ENCODE assay signal across 1 cellular context in the genomic region with DNA sequence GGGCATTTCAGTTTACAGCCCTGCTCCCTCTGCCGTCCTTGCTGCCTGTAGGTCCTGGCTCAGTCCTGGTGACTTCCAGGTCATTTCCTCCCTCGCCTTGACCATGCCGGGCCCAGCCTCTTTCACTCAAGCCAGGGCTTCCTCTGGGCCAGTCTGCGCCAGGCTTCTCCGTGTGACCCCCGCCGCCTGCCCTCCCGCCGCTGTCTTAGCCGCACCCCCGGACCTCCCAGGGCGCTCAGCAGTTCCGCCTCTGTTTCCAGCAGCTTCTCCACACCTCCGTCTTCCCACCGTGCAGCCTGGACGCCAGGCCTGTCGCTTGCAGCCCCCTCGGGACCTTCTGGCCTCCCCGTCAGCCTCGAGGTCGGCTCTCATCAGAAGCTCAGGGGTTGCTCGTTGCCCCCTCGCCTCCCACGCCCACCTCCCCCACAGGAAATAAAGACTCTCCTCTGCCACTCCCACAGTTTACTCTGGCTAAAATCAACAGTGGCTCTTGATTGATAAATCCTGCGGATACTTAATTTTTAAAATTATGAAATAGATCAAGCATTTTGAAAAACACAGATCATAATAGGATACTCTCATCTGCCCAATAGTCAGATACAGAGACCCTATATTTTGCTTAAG.
TF ChIP-seq lines count a peak whose summit lies in the region.

No MANE protein-coding gene starts in this region.

TF ChIP-seq in HepG2, 621 proteins besides CTCF, POLR2A, EP300 and RAD21 (continued from another document and continues in another):
- TF ChIP-seq, protein P1, sequence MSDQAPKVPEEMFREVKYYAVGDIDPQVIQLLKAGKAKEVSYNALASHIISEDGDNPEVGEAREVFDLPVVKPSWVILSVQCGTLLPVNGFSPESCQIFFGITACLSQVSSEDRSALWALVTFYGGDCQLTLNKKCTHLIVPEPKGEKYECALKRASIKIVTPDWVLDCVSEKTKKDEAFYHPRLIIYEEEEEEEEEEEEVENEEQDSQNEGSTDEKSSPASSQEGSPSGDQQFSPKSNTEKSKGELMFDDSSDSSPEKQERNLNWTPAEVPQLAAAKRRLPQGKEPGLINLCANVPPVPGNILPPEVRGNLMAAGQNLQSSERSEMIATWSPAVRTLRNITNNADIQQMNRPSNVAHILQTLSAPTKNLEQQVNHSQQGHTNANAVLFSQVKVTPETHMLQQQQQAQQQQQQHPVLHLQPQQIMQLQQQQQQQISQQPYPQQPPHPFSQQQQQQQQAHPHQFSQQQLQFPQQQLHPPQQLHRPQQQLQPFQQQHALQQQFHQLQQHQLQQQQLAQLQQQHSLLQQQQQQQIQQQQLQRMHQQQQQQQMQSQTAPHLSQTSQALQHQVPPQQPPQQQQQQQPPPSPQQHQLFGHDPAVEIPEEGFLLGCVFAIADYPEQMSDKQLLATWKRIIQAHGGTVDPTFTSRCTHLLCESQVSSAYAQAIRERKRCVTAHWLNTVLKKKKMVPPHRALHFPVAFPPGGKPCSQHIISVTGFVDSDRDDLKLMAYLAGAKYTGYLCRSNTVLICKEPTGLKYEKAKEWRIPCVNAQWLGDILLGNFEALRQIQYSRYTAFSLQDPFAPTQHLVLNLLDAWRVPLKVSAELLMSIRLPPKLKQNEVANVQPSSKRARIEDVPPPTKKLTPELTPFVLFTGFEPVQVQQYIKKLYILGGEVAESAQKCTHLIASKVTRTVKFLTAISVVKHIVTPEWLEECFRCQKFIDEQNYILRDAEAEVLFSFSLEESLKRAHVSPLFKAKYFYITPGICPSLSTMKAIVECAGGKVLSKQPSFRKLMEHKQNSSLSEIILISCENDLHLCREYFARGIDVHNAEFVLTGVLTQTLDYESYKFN (CRISPR knock-in tag; conservative IDR thresholded peaks at IDR 0.05) = 0 out of 2 replicates have a peak, but pooled peaks have one; percentile 33
- TF ChIP-seq, protein P2, sequence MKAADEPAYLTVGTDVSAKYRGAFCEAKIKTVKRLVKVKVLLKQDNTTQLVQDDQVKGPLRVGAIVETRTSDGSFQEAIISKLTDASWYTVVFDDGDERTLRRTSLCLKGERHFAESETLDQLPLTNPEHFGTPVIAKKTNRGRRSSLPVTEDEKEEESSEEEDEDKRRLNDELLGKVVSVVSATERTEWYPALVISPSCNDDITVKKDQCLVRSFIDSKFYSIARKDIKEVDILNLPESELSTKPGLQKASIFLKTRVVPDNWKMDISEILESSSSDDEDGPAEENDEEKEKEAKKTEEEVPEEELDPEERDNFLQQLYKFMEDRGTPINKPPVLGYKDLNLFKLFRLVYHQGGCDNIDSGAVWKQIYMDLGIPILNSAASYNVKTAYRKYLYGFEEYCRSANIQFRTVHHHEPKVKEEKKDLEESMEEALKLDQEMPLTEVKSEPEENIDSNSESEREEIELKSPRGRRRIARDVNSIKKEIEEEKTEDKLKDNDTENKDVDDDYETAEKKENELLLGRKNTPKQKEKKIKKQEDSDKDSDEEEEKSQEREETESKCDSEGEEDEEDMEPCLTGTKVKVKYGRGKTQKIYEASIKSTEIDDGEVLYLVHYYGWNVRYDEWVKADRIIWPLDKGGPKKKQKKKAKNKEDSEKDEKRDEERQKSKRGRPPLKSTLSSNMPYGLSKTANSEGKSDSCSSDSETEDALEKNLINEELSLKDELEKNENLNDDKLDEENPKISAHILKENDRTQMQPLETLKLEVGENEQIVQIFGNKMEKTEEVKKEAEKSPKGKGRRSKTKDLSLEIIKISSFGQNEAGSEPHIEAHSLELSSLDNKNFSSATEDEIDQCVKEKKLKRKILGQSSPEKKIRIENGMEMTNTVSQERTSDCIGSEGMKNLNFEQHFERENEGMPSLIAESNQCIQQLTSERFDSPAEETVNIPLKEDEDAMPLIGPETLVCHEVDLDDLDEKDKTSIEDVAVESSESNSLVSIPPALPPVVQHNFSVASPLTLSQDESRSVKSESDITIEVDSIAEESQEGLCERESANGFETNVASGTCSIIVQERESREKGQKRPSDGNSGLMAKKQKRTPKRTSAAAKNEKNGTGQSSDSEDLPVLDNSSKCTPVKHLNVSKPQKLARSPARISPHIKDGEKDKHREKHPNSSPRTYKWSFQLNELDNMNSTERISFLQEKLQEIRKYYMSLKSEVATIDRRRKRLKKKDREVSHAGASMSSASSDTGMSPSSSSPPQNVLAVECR (CRISPR knock-in tag; IDR thresholded peaks at IDR 0.05; ENCODE audit: borderline replicate concordance) = no peak
- TF ChIP-seq, protein P3, sequence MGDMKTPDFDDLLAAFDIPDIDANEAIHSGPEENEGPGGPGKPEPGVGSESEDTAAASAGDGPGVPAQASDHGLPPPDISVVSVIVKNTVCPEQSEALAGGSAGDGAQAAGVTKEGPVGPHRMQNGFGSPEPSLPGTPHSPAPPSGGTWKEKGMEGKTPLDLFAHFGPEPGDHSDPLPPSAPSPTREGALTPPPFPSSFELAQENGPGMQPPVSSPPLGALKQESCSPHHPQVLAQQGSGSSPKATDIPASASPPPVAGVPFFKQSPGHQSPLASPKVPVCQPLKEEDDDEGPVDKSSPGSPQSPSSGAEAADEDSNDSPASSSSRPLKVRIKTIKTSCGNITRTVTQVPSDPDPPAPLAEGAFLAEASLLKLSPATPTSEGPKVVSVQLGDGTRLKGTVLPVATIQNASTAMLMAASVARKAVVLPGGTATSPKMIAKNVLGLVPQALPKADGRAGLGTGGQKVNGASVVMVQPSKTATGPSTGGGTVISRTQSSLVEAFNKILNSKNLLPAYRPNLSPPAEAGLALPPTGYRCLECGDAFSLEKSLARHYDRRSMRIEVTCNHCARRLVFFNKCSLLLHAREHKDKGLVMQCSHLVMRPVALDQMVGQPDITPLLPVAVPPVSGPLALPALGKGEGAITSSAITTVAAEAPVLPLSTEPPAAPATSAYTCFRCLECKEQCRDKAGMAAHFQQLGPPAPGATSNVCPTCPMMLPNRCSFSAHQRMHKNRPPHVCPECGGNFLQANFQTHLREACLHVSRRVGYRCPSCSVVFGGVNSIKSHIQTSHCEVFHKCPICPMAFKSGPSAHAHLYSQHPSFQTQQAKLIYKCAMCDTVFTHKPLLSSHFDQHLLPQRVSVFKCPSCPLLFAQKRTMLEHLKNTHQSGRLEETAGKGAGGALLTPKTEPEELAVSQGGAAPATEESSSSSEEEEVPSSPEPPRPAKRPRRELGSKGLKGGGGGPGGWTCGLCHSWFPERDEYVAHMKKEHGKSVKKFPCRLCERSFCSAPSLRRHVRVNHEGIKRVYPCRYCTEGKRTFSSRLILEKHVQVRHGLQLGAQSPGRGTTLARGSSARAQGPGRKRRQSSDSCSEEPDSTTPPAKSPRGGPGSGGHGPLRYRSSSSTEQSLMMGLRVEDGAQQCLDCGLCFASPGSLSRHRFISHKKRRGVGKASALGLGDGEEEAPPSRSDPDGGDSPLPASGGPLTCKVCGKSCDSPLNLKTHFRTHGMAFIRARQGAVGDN (CRISPR knock-in tag; IDR thresholded peaks at IDR 0.05) = peak; percentile 54
- TF ChIP-seq AGO1 (IDR thresholded peaks at IDR 0.05; ENCODE audit: low read depth, low read length, poor library complexity, severe bottlenecking) = no peak
- no peak for TF ChIP-seq ZNF737 (CRISPR knock-in tag; IDR thresholded peaks at IDR 0.05; ENCODE audit: borderline replicate concordance)
- no peak for TF ChIP-seq KLF11 (CRISPR knock-in tag; IDR thresholded peaks at IDR 0.05)
- TF ChIP-seq ZNF12 (CRISPR knock-in tag; IDR thresholded peaks at IDR 0.05) = no peak
- TF ChIP-seq, protein P4, sequence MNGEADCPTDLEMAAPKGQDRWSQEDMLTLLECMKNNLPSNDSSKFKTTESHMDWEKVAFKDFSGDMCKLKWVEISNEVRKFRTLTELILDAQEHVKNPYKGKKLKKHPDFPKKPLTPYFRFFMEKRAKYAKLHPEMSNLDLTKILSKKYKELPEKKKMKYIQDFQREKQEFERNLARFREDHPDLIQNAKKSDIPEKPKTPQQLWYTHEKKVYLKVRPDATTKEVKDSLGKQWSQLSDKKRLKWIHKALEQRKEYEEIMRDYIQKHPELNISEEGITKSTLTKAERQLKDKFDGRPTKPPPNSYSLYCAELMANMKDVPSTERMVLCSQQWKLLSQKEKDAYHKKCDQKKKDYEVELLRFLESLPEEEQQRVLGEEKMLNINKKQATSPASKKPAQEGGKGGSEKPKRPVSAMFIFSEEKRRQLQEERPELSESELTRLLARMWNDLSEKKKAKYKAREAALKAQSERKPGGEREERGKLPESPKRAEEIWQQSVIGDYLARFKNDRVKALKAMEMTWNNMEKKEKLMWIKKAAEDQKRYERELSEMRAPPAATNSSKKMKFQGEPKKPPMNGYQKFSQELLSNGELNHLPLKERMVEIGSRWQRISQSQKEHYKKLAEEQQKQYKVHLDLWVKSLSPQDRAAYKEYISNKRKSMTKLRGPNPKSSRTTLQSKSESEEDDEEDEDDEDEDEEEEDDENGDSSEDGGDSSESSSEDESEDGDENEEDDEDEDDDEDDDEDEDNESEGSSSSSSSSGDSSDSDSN (CRISPR knock-in tag; IDR thresholded peaks at IDR 0.05) = no peak
- TF ChIP-seq ZKSCAN8 (CRISPR knock-in tag; IDR thresholded peaks at IDR 0.05; ENCODE audit: borderline replicate concordance) = no peak
- TF ChIP-seq NAIF1 (CRISPR knock-in tag; IDR thresholded peaks at IDR 0.05; ENCODE audit: borderline replicate concordance) = no peak
- no peak for TF ChIP-seq ZMYM2 (CRISPR knock-in tag; IDR thresholded peaks at IDR 0.05)
- TF ChIP-seq, protein P5, sequence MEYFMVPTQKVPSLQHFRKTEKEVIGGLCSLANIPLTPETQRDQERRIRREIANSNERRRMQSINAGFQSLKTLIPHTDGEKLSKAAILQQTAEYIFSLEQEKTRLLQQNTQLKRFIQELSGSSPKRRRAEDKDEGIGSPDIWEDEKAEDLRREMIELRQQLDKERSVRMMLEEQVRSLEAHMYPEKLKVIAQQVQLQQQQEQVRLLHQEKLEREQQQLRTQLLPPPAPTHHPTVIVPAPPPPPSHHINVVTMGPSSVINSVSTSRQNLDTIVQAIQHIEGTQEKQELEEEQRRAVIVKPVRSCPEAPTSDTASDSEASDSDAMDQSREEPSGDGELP (IDR thresholded peaks at IDR 0.05; ENCODE audit: borderline replicate concordance, low read depth) = no peak
- TF ChIP-seq ZNF335 (CRISPR knock-in tag; IDR thresholded peaks at IDR 0.05) = no peak
- TF ChIP-seq RXRB (CRISPR knock-in tag; IDR thresholded peaks at IDR 0.05; ENCODE audit: borderline replicate concordance) = no peak
- TF ChIP-seq ZNF510 (CRISPR knock-in tag; IDR thresholded peaks at IDR 0.05; ENCODE audit: low read depth) = no peak
- no peak for TF ChIP-seq HNRNPK (IDR thresholded peaks at IDR 0.05; ENCODE audit: low read depth, low read length, poor library complexity, severe bottlenecking)
- TF ChIP-seq, protein P6, sequence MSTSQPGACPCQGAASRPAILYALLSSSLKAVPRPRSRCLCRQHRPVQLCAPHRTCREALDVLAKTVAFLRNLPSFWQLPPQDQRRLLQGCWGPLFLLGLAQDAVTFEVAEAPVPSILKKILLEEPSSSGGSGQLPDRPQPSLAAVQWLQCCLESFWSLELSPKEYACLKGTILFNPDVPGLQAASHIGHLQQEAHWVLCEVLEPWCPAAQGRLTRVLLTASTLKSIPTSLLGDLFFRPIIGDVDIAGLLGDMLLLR (CRISPR knock-in tag; IDR thresholded peaks at IDR 0.05) = no peak
- no peak for TF ChIP-seq KDM5B (CRISPR knock-in tag; IDR thresholded peaks at IDR 0.05; ENCODE audit: borderline replicate concordance)
- no peak for TF ChIP-seq ZNF274 (CRISPR knock-in tag; IDR thresholded peaks at IDR 0.05)
- TF ChIP-seq CBX1 (IDR thresholded peaks at IDR 0.05; ENCODE audit: low read depth) = no peak
- no peak for TF ChIP-seq ZNF724P (CRISPR knock-in tag; IDR thresholded peaks at IDR 0.05; ENCODE audit: borderline replicate concordance)
- peak; percentile 29; the same call in 1 of the 2 replicates for TF ChIP-seq SALL1 (CRISPR knock-in tag; IDR thresholded peaks at IDR 0.05)
- TF ChIP-seq POGZ (CRISPR knock-in tag; IDR thresholded peaks at IDR 0.05) = no peak
- TF ChIP-seq, protein P7, sequence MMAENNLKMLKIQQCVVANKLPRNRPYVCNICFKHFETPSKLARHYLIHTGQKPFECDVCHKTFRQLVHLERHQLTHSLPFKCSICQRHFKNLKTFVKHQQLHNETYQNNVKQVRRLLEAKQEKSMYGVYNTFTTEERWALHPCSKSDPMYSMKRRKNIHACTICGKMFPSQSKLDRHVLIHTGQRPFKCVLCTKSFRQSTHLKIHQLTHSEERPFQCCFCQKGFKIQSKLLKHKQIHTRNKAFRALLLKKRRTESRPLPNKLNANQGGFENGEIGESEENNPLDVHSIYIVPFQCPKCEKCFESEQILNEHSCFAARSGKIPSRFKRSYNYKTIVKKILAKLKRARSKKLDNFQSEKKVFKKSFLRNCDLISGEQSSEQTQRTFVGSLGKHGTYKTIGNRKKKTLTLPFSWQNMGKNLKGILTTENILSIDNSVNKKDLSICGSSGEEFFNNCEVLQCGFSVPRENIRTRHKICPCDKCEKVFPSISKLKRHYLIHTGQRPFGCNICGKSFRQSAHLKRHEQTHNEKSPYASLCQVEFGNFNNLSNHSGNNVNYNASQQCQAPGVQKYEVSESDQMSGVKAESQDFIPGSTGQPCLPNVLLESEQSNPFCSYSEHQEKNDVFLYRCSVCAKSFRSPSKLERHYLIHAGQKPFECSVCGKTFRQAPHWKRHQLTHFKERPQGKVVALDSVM (CRISPR knock-in tag; IDR thresholded peaks at IDR 0.05) = no peak
- TF ChIP-seq ZNF564 (CRISPR knock-in tag; IDR thresholded peaks at IDR 0.05) = no peak
- TF ChIP-seq HOXA5 (CRISPR knock-in tag; IDR thresholded peaks at IDR 0.05) = no peak
- TF ChIP-seq SPEN (CRISPR knock-in tag; IDR thresholded peaks at IDR 0.05; ENCODE audit: low read depth) = no peak
- TF ChIP-seq, protein P8, sequence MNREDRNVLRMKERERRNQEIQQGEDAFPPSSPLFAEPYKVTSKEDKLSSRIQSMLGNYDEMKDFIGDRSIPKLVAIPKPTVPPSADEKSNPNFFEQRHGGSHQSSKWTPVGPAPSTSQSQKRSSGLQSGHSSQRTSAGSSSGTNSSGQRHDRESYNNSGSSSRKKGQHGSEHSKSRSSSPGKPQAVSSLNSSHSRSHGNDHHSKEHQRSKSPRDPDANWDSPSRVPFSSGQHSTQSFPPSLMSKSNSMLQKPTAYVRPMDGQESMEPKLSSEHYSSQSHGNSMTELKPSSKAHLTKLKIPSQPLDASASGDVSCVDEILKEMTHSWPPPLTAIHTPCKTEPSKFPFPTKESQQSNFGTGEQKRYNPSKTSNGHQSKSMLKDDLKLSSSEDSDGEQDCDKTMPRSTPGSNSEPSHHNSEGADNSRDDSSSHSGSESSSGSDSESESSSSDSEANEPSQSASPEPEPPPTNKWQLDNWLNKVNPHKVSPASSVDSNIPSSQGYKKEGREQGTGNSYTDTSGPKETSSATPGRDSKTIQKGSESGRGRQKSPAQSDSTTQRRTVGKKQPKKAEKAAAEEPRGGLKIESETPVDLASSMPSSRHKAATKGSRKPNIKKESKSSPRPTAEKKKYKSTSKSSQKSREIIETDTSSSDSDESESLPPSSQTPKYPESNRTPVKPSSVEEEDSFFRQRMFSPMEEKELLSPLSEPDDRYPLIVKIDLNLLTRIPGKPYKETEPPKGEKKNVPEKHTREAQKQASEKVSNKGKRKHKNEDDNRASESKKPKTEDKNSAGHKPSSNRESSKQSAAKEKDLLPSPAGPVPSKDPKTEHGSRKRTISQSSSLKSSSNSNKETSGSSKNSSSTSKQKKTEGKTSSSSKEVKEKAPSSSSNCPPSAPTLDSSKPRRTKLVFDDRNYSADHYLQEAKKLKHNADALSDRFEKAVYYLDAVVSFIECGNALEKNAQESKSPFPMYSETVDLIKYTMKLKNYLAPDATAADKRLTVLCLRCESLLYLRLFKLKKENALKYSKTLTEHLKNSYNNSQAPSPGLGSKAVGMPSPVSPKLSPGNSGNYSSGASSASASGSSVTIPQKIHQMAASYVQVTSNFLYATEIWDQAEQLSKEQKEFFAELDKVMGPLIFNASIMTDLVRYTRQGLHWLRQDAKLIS (CRISPR knock-in tag; IDR thresholded peaks at IDR 0.05) = no peak
